ENCODE assay signal across 20 cellular contexts in the genomic region with DNA sequence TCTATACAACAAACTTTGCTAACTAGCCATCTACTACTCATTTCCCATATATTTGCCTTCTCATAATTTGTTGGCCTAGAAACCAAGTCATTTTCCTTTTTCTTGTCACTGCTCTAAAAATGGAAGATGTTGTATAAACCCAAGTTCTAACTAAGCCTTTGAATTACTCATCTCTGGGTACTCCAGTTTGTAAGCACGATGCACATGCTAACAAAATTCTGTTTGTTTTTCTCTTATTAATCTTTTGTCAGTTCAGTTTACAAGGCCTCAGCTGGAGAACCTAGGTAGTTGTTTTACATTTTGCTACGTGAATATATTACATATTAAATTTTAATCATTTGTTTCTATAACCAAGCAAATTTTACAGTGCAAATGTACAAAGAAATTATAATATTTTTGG.
DNase-seq lines count a peak whose midpoint lies in the region; ATAC-seq, FAIRE-seq and TF ChIP-seq lines count a peak whose summit lies in the region.
"Had no signal": no experiment of that assay in that cellular context is flagged by ENCODE, and none has a peak within 500 bp of the region (broad histone marks: within the 10 kb centered on the region; RNA-seq: fewer than 3 reads in every experiment).

No MANE protein-coding gene starts in this region.

- intact Hi-C loops in K562 (cut with micrococcal nuclease): no loop called here

- H3K27ac ChIP-seq in K562 (ENCODE audit: extremely low read depth, low read depth, low read length): no peak overlapping the region
- H3K27ac ChIP-seq: 22Rv1, GM23248 had no signal

- CTCF ChIA-PET in K562 (lab: Yijun Ruan, JAX; ENCODE audit: low intra/inter-chr PET ratio): no interaction called here

- no peak for FAIRE-seq in K562 (lab: Jason Lieb, UNC)
- FAIRE-seq: GM12892, GM19239, H1 had no signal

- no peak overlapping the region for H3K9ac ChIP-seq in K562 (ENCODE audit: insufficient read depth in 1 of 2, low read depth in 2 of 2, low read length in 2 of 2)
- H3K9ac ChIP-seq: GM23248 had no signal

- BruUV-seq in K562 (replicated peaks; lab: Mats Ljungman, UMichigan): no TSS peak

- POLR2A ChIA-PET in K562 (lab: Yijun Ruan, JAX): no interaction called here

- no peaks in the 10 kb centered on the region for H3K79me2 ChIP-seq in K562 (ENCODE audit: control insufficient read depth, insufficient read depth, low read length)

- TF ChIP-seq RAD21 in K562 (CRISPR knock-in tag; conservative IDR thresholded peaks at IDR 0.05 in 1 of 2, IDR thresholded peaks at IDR 0.05 in 1 of 2): no peak

- 13% methylated on average over 2 of the region's 2 CpGs for whole genome bisulfite sequencing in K562 (ENCODE audit: insufficient coverage, low coverage, missing lambda C conversion rate)

- H3K4me2 ChIP-seq in K562 (ENCODE audit: insufficient read depth, low read length): no peak overlapping the region

- TF ChIP-seq CTCF in K562 (IDR thresholded peaks at IDR 0.05 in 2 of 3, conservative IDR thresholded peaks at IDR 0.05 in 1 of 3; ENCODE audit: insufficient read depth in 2 of 3, low read depth in 1 of 3, low read length in 3 of 3): no peak

- no peaks in the 10 kb centered on the region for H3K9me1 ChIP-seq in K562 (ENCODE audit: control insufficient read depth, insufficient read depth, low read length)

- H3K4me3 ChIP-seq in K562: no peak overlapping the region
- H3K4me3 ChIP-seq: GM23248 had no signal

- in situ Hi-C loops in K562 (cut with MboI): no loop called here

- TF ChIP-seq EP300 in K562 (IDR thresholded peaks at IDR 0.05; ENCODE audit: low read length): no peak

- no peaks in the 10 kb centered on the region for H3K9me3 ChIP-seq in K562 (replicated peaks; ENCODE audit: control insufficient read depth, insufficient read depth, low read depth, low read length)
- H3K9me3 ChIP-seq: Caco-2 had no signal

- no peaks in the 10 kb centered on the region for H3K4me1 ChIP-seq in K562 (replicated peaks in 1 of 2; ENCODE audit: control insufficient read depth in 2 of 2, insufficient read depth in 2 of 2, low read length in 2 of 2)
- H3K4me1 ChIP-seq: Caco-2 had no signal

- TF ChIP-seq POLR2A in K562 (conservative IDR thresholded peaks at IDR 0.05): no peak

- no peaks in the 10 kb centered on the region for H4K20me1 ChIP-seq in K562 (replicated peaks; ENCODE audit: control insufficient read depth, insufficient read depth, low read length)

- ATAC-seq in K562: no peak
- ATAC-seq: CD8-positive, alpha-beta T cell had no signal

- H3K27me3 ChIP-seq in K562 (ENCODE audit: control insufficient read depth in 2 of 2, insufficient read depth in 2 of 2, low read length in 2 of 2): no peaks in the 10 kb centered on the region

- DNase-seq in DMS53 (lab: John Stamatoyannopoulos, UW) (peak; percentile 66), DMS53 treated with DMSO at 0.1 percent for 48 hours (lab: John Stamatoyannopoulos, UW; ENCODE audit: unreplicated experiment) (no peak), RKO (ENCODE audit: low spot score) (peak; percentile 6), K562 (ENCODE audit: extremely low read depth in 1 of 4, low spot score in 3 of 4) (no peak), NCI-H226 (no peak), SW 1271 (lab: John Stamatoyannopoulos, UW) (no peak)
- no peak for DNase-seq in central memory CD4-positive, alpha-beta T cell
- DNase-seq: ACHN; C1 segment of cervical spinal cord; Caco-2; CD4-positive, CD25-positive, alpha-beta regulatory T cell; CD8-positive, alpha-beta T cell; DND-41; GM23248; H7; HCEC 1CT had no signal

- peak overlapping the region; percentile 54 for H2AFZ ChIP-seq in K562 (ENCODE audit: low read depth, low read length)
- H2AFZ ChIP-seq: GM23248 had no signal

- no peaks in the 10 kb centered on the region for H3K36me3 ChIP-seq in K562 (ENCODE audit: control insufficient read depth, insufficient read depth, low read length)

TF ChIP-seq in K562, 482 proteins besides CTCF, POLR2A, EP300 and RAD21:
- TF ChIP-seq, protein P1, sequence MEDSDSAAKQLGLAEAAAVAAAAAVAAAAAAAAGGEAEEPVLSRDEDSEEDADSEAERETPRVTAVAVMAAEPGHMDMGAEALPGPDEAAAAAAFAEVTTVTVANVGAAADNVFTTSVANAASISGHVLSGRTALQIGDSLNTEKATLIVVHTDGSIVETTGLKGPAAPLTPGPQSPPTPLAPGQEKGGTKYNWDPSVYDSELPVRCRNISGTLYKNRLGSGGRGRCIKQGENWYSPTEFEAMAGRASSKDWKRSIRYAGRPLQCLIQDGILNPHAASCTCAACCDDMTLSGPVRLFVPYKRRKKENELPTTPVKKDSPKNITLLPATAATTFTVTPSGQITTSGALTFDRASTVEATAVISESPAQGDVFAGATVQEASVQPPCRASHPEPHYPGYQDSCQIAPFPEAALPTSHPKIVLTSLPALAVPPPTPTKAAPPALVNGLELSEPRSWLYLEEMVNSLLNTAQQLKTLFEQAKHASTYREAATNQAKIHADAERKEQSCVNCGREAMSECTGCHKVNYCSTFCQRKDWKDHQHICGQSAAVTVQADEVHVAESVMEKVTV (CRISPR knock-in tag; IDR thresholded peaks at IDR 0.05): no peak
- TF ChIP-seq LCOR (CRISPR knock-in tag; IDR thresholded peaks at IDR 0.05): no peak

Comparison
In these comparisons a context has a peak if more than half of its experiments do, and no peak if none do; other contexts are left out.
1. DNase-seq: peak in DMS53 (single experiment) and RKO (single experiment); none in DMS53 treated with DMSO at 0.1 percent for 48 hours (single experiment), K562 (0 of 4), central memory CD4-positive, alpha-beta T cell (single experiment), NCI-H226 (single experiment) and SW 1271 (0 of 2).